Comparison of ENCODE assay signal across 1 cellular context in the genomic region with DNA sequence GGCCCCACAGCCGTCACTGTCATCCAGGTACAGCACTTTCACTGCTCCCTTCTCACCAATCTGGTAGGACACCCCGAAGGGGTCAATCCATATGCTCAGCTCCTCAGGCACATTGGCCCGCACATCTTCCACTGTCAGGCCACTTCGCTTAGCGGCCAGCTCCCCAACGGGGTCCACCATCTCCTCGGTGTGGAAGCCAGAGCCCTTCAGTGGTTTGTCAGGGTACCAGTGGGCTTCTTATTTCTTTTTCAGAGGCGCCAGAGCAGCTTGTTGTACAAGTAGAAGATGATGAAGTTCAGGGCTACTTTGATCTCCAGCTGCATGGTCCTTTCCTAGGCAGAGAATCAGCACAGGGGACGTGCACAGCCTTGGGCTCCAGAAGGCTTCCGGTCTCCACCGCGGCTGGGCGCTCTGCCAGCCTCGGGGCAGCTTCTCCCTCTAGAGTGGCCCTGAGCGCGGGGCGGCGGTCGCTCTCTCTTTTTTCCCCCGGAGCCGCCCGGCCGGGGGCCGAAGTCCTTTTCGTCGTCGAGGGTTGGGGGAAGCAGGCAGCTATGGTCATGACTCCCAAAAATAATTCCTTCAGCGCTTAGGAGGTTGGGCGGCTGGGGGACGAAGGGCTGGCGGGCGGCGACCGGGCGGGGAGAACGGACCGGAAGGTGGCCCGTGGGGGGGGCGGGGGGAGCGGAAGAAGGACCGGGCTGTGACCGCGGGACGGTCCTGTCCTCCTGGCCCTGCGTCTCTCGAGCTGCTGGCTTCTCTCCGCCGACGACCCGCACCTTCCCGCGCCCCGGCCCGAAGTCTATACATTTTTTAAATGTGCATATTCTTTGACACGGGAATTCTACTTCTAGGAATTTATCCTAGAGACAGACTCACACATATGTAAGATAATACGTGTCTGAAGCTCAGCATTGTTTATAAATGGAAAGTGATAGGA.
TF ChIP-seq lines count a peak whose summit lies in the region.

No MANE protein-coding gene starts in this region.

TF ChIP-seq in K562, 482 proteins besides CTCF, POLR2A, EP300 and RAD21 (continued from another document and continues in another):
- TF ChIP-seq, protein P1, sequence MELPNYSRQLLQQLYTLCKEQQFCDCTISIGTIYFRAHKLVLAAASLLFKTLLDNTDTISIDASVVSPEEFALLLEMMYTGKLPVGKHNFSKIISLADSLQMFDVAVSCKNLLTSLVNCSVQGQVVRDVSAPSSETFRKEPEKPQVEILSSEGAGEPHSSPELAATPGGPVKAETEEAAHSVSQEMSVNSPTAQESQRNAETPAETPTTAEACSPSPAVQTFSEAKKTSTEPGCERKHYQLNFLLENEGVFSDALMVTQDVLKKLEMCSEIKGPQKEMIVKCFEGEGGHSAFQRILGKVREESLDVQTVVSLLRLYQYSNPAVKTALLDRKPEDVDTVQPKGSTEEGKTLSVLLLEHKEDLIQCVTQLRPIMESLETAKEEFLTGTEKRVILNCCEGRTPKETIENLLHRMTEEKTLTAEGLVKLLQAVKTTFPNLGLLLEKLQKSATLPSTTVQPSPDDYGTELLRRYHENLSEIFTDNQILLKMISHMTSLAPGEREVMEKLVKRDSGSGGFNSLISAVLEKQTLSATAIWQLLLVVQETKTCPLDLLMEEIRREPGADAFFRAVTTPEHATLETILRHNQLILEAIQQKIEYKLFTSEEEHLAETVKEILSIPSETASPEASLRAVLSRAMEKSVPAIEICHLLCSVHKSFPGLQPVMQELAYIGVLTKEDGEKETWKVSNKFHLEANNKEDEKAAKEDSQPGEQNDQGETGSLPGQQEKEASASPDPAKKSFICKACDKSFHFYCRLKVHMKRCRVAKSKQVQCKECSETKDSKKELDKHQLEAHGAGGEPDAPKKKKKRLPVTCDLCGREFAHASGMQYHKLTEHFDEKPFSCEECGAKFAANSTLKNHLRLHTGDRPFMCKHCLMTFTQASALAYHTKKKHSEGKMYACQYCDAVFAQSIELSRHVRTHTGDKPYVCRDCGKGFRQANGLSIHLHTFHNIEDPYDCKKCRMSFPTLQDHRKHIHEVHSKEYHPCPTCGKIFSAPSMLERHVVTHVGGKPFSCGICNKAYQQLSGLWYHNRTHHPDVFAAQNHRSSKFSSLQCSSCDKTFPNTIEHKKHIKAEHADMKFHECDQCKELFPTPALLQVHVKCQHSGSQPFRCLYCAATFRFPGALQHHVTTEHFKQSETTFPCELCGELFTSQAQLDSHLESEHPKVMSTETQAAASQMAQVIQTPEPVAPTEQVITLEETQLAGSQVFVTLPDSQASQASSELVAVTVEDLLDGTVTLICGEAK (IDR thresholded peaks at IDR 0.05): peak; percentile 93
- TF ChIP-seq, protein P1 (CRISPR knock-in tag; IDR thresholded peaks at IDR 0.05): no peak
- TF ChIP-seq ZNF282 (CRISPR knock-in tag; IDR thresholded peaks at IDR 0.05) (no peak), PPARD (CRISPR knock-in tag; IDR thresholded peaks at IDR 0.05) (no peak), MCM5 (IDR thresholded peaks at IDR 0.05; ENCODE audit: low read depth) (no peak), MAFG (tag; conservative IDR thresholded peaks at IDR 0.05) (no peak), HCFC1 (IDR thresholded peaks at IDR 0.05; ENCODE audit: low read depth, low read length) (no peak; the same call in 1 of the 2 replicates), POLR2B (IDR thresholded peaks at IDR 0.05; ENCODE audit: low read depth, partially characterized antibody) (peak; percentile 79), TEAD4 (IDR thresholded peaks at IDR 0.05; ENCODE audit: low read length) (no peak), TEAD4 (CRISPR knock-in tag; IDR thresholded peaks at IDR 0.05; ENCODE audit: borderline replicate concordance) (no peak), ETS2 (tag; IDR thresholded peaks at IDR 0.05; ENCODE audit: borderline replicate concordance, poor library complexity, severe bottlenecking) (no peak), GABPB1 (CRISPR knock-in tag; IDR thresholded peaks at IDR 0.05) (peak; percentile 81), NFIC (IDR thresholded peaks at IDR 0.05) (peak; percentile 98), CCAR2 (IDR thresholded peaks at IDR 0.05; ENCODE audit: low read depth, low read length) (no peak), ERF (CRISPR knock-in tag; IDR thresholded peaks at IDR 0.05) (no peak), TAF1 (IDR thresholded peaks at IDR 0.05; ENCODE audit: control insufficient read depth, extremely low read depth, insufficient read depth, low read length, severe bottlenecking) (peak; percentile 70), GATAD2A (IDR thresholded peaks at IDR 0.05) (no peak), CBFB (CRISPR knock-in tag; IDR thresholded peaks at IDR 0.05) (0 out of 2 replicates have a peak, but pooled peaks have one; percentile 40), DIDO1 (tag; IDR thresholded peaks at IDR 0.05; ENCODE audit: low read depth) (no peak), NFIX (CRISPR knock-in tag; IDR thresholded peaks at IDR 0.05; ENCODE audit: low read depth) (peak; percentile 45; the same call in 1 of the 2 replicates), ESRRA (IDR thresholded peaks at IDR 0.05; ENCODE audit: borderline replicate concordance, low read depth) (no peak), L3MBTL2 (IDR thresholded peaks at IDR 0.05) (peak; percentile 98), JUN (IDR thresholded peaks at IDR 0.05; ENCODE audit: borderline replicate concordance, low read depth, low read length) (peak; percentile 36; the same call in 1 of the 2 replicates), JUN (CRISPR knock-in tag; IDR thresholded peaks at IDR 0.05; ENCODE audit: borderline replicate concordance) (no peak), ZNF217 (CRISPR knock-in tag; IDR thresholded peaks at IDR 0.05) (no peak), NEUROD1 (IDR thresholded peaks at IDR 0.05; ENCODE audit: borderline replicate concordance, low read depth, low read length, partially characterized antibody) (peak; percentile 59), ZFX (CRISPR knock-in tag; IDR thresholded peaks at IDR 0.05) (peak; percentile 67), SMARCA4 (IDR thresholded peaks at IDR 0.05) (peak; percentile 59; the same call in 1 of the 2 replicates), NFRKB (IDR thresholded peaks at IDR 0.05; ENCODE audit: low read depth) (no peak), MYNN (IDR thresholded peaks at IDR 0.05) (peak; percentile 51; the same call in 1 of the 2 replicates), MYNN (CRISPR knock-in tag; IDR thresholded peaks at IDR 0.05) (no peak), KDM1A (IDR thresholded peaks at IDR 0.05) (no peak), KAT7 (CRISPR knock-in tag; IDR thresholded peaks at IDR 0.05; ENCODE audit: borderline replicate concordance) (0 out of 2 replicates have a peak, but pooled peaks have one; percentile 57), CEBPG (CRISPR knock-in tag; IDR thresholded peaks at IDR 0.05) (no peak), CEBPG (tag; conservative IDR thresholded peaks at IDR 0.05 in 1 of 2, IDR thresholded peaks at IDR 0.05 in 1 of 2) (no peak), CCNT2 (IDR thresholded peaks at IDR 0.05; ENCODE audit: borderline replicate concordance, extremely low read depth, insufficient read length, low read depth, low read length) (peak; percentile 8), POLR2AphosphoS5 (IDR thresholded peaks at IDR 0.05; ENCODE audit: control insufficient read depth, insufficient read depth, low read depth, low read length) (peak; percentile 72; the same call in 1 of the 2 replicates)
- TF ChIP-seq, protein P2, sequence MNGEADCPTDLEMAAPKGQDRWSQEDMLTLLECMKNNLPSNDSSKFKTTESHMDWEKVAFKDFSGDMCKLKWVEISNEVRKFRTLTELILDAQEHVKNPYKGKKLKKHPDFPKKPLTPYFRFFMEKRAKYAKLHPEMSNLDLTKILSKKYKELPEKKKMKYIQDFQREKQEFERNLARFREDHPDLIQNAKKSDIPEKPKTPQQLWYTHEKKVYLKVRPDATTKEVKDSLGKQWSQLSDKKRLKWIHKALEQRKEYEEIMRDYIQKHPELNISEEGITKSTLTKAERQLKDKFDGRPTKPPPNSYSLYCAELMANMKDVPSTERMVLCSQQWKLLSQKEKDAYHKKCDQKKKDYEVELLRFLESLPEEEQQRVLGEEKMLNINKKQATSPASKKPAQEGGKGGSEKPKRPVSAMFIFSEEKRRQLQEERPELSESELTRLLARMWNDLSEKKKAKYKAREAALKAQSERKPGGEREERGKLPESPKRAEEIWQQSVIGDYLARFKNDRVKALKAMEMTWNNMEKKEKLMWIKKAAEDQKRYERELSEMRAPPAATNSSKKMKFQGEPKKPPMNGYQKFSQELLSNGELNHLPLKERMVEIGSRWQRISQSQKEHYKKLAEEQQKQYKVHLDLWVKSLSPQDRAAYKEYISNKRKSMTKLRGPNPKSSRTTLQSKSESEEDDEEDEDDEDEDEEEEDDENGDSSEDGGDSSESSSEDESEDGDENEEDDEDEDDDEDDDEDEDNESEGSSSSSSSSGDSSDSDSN (IDR thresholded peaks at IDR 0.05; ENCODE audit: borderline replicate concordance in 1 of 2, low read depth in 2 of 2, low read length in 2 of 2): peak; percentile 46 to 77; a peak in 3 of 4 replicates
- TF ChIP-seq, protein P3, sequence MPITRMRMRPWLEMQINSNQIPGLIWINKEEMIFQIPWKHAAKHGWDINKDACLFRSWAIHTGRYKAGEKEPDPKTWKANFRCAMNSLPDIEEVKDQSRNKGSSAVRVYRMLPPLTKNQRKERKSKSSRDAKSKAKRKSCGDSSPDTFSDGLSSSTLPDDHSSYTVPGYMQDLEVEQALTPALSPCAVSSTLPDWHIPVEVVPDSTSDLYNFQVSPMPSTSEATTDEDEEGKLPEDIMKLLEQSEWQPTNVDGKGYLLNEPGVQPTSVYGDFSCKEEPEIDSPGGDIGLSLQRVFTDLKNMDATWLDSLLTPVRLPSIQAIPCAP (CRISPR knock-in tag; IDR thresholded peaks at IDR 0.05; ENCODE audit: borderline replicate concordance): no peak
- TF ChIP-seq, protein P4, sequence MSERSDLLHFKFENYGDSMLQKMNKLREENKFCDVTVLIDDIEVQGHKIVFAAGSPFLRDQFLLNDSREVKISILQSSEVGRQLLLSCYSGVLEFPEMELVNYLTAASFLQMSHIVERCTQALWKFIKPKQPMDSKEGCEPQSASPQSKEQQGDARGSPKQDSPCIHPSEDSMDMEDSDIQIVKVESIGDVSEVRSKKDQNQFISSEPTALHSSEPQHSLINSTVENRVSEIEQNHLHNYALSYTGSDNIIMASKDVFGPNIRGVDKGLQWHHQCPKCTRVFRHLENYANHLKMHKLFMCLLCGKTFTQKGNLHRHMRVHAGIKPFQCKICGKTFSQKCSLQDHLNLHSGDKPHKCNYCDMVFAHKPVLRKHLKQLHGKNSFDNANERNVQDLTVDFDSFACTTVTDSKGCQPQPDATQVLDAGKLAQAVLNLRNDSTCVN (CRISPR knock-in tag; IDR thresholded peaks at IDR 0.05): no peak
- TF ChIP-seq, protein P5, sequence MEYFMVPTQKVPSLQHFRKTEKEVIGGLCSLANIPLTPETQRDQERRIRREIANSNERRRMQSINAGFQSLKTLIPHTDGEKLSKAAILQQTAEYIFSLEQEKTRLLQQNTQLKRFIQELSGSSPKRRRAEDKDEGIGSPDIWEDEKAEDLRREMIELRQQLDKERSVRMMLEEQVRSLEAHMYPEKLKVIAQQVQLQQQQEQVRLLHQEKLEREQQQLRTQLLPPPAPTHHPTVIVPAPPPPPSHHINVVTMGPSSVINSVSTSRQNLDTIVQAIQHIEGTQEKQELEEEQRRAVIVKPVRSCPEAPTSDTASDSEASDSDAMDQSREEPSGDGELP (CRISPR knock-in tag; IDR thresholded peaks at IDR 0.05; ENCODE audit: borderline replicate concordance): peak; percentile 67; the same call in 1 of the 2 replicates
- TF ChIP-seq, protein P6, sequence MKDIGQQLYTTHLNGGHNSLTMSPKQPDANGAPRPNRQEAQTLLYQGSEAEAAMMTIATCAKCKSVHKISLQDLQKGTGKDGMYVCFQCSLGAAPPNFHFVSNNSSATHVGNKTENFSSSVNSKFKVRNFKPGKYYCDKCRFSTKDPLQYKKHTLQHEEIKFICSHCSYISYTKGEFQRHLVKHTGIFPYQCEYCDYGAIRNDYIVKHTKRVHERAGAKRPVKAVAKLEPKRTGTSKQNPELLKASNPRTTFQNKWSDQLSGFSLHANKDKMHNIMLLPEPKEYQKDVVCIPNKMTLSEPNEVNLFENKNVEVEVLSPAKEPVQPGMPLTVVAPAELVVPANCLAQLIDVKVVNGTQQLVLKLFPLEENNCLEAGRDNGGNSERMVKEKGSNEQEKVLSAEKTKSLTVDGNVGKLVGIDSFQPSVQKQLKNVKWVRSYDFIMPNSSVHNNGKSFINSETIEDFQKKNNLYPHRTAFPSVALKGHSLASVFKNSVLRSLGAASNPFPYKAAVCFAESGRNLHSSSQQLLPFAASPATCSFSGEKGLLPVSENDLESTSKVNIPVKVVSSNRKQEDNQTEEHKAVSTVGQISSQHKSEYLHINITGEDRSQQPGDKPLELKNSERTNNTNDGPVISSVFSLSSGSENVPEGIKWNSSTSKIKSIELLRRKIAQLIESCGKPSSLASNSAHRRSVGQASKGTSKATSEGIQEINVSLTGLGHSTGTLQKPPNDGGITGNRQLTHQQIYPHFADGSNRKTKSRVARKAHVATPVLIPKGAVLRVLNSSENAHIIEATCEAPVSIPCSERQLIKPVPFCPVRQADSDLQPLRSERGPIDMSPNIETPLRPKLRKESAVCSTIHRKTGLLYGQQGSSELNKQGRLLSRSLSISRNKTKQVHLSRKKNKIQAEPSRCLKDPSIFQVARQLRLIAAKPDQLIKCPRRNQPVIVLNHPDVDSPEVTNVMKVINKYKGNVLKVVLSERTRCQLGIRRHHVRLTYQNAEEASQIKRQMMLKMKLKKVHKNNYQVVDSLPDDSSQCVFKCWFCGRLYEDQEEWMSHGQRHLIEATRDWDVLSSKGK (CRISPR knock-in tag; IDR thresholded peaks at IDR 0.05): no peak
